ENCODE assay signal across 16 cellular contexts in the genomic region with DNA sequence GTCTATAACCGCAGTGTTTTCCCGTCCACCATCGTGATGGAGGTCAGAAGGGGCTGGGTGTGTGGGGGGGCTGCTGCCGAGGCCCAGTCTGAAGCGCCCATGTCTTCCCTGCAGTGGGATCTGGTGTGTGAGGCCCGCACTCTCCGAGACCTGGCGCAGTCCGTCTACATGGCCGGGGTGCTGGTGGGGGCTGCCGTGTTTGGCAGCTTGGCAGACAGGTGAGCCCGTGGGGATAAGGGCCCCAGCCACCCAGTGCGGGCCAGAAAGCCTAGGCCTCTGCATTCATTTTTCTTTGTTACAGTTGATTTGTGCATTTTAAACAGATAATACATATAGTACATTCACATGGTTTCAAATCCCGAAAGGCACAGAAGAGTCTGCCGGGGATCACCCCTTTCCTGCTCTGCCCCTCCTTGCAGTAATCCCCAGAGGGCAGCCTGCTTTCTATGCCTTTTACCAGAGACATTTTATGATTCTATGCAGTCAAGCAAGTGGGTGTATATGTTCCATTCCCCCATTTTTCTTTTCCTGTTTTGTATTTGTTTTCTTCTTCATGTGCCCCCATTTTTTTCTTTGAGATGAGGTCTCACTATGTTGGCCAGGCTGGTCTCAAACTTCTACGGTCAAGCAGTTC. TPM values are rescaled to one million over a fixed set of nuclear protein-coding genes. Genes with fewer than 3 reads are reported as not detected.
DNase-seq lines count a peak whose midpoint lies in the region; ATAC-seq, FAIRE-seq and TF ChIP-seq lines count a peak whose summit lies in the region.
"Had no signal": no experiment of that assay in that cellular context is flagged by ENCODE, and none has a peak within 500 bp of the region (broad histone marks: within the 10 kb centered on the region; RNA-seq: fewer than 3 reads in every experiment).

No MANE protein-coding gene starts in this region.

- FAIRE-seq in astrocyte (lab: Jason Lieb, UNC) = no peak
- no peak for FAIRE-seq in frontal cortex (lab: Jason Lieb, UNC)
- FAIRE-seq: D721Med had no signal

- peaks cover 6% of the 10 kb centered on the region for H3K4me1 ChIP-seq in astrocyte (ENCODE audit: insufficient read depth, low read length)
- H3K4me1 ChIP-seq in naive thymus-derived CD4-positive, alpha-beta T cell (ENCODE audit: control insufficient read depth in 2 of 2, insufficient read depth in 2 of 2, low read length in 2 of 2) = peaks cover 7 to 8% of the 10 kb centered on the region in 2 donors
- no peaks in the 10 kb centered on the region for H3K4me1 ChIP-seq in uterus
- H3K4me1 ChIP-seq: gastrocnemius medialis had no signal

- CTCF ChIA-PET in naive thymus-derived CD4-positive, alpha-beta T cell (lab: Charles Lee) = no interaction called here

- POLR2A ChIA-PET in naive thymus-derived CD4-positive, alpha-beta T cell (lab: Charles Lee) = no interaction called here

- peaks cover 4% of the 10 kb centered on the region for H3K27me3 Mint-ChIP-seq in astrocyte (ENCODE audit: low read depth, unreplicated experiment)
- H3K27me3 Mint-ChIP-seq in naive thymus-derived CD4-positive, alpha-beta T cell = no peaks in the 10 kb centered on the region

- H3K27me3 ChIP-seq in astrocyte (ENCODE audit: insufficient read depth, low read length) (no peaks in the 10 kb centered on the region), uterus (no peaks in the 10 kb centered on the region)
- no peaks in the 10 kb centered on the region for H3K27me3 ChIP-seq in naive thymus-derived CD4-positive, alpha-beta T cell (ENCODE audit: control insufficient read depth in 2 of 2, insufficient read depth in 2 of 2, low read length in 2 of 2)
- H3K27me3 ChIP-seq: colonic mucosa, gastrocnemius medialis had no signal

- peaks cover under 1% of the 10 kb centered on the region for H3K36me3 ChIP-seq in astrocyte (ENCODE audit: insufficient read depth, low read length)
- peaks cover 0 to 29% (median 11%) of the 10 kb centered on the region in 3 experiments for H3K36me3 ChIP-seq in naive thymus-derived CD4-positive, alpha-beta T cell (ENCODE audit: control insufficient read depth in 2 of 3, insufficient read depth in 3 of 3, low read length in 3 of 3)
- H3K36me3 ChIP-seq in uterus = no peaks in the 10 kb centered on the region

- peaks cover 8% of the 10 kb centered on the region for H3K4me1 Mint-ChIP-seq in astrocyte (ENCODE audit: low read depth, unreplicated experiment)
- peaks cover 11 to 33% (median 19%) of the 10 kb centered on the region in 7 donors for H3K4me1 Mint-ChIP-seq in naive thymus-derived CD4-positive, alpha-beta T cell

- H3K27ac ChIP-seq in astrocyte (ENCODE audit: low read depth, low read length) = no peak overlapping the region
- H3K27ac ChIP-seq in naive thymus-derived CD4-positive, alpha-beta T cell (ENCODE audit: low read depth, low read length) = no peak overlapping the region
- H3K27ac ChIP-seq in uterus = no peak overlapping the region
- H3K27ac ChIP-seq: colonic mucosa, gastrocnemius medialis had no signal

- TF ChIP-seq CTCF in astrocyte (IDR thresholded peaks at IDR 0.05; ENCODE audit: insufficient read depth, low read depth, low read length) = no peak
- TF ChIP-seq CTCF in uterus (IDR thresholded peaks at IDR 0.05) = no peak

- no peaks in the 10 kb centered on the region for H3K9me3 Mint-ChIP-seq in astrocyte (ENCODE audit: unreplicated experiment)
- peaks cover 0 to 2% (median 0%) of the 10 kb centered on the region in 11 donors for H3K9me3 Mint-ChIP-seq in naive thymus-derived CD4-positive, alpha-beta T cell
- H3K9me3 Mint-ChIP-seq: activated CD4-positive, alpha-beta memory T cell treated with anti-CD3 and anti-CD28 coated beads, Interleukin-2, amount 10 ng/mL, durations not matched to agents 7 days and 5 days; HFFc6 had no signal

- peak overlapping the region; percentile 44 for H3K27ac Mint-ChIP-seq in astrocyte (ENCODE audit: unreplicated experiment)
- H3K27ac Mint-ChIP-seq in naive thymus-derived CD4-positive, alpha-beta T cell = peak overlapping the region in 4 of 9 donors; percentile 46 to 76 (median 58)
- H3K27ac Mint-ChIP-seq: activated CD4-positive, alpha-beta memory T cell treated with anti-CD3 and anti-CD28 coated beads, Interleukin-2, amount 10 ng/mL, durations not matched to agents 7 days and 5 days; HFFc6 had no signal

- no peak for ATAC-seq in Right ventricle myocardium inferior
- ATAC-seq in naive thymus-derived CD4-positive, alpha-beta T cell = no peak
- ATAC-seq in GM19395 (IDR thresholded peaks at IDR 0.05; ENCODE audit: unreplicated experiment) = no peak
- no peak for ATAC-seq in GM21390 (IDR thresholded peaks at IDR 0.05; ENCODE audit: unreplicated experiment)
- ATAC-seq: gastrocnemius medialis had no signal

- H3K36me3 Mint-ChIP-seq in astrocyte (ENCODE audit: low read depth, unreplicated experiment) = peaks cover 10% of the 10 kb centered on the region
- peaks cover 0 to 5% (median 2%) of the 10 kb centered on the region in 5 donors for H3K36me3 Mint-ChIP-seq in naive thymus-derived CD4-positive, alpha-beta T cell

- H3K4me3 Mint-ChIP-seq in astrocyte (ENCODE audit: unreplicated experiment) = no peak overlapping the region
- peak overlapping the region in 6 of 10 donors; percentile 13 to 63 (median 32) for H3K4me3 Mint-ChIP-seq in naive thymus-derived CD4-positive, alpha-beta T cell
- H3K4me3 Mint-ChIP-seq: activated CD4-positive, alpha-beta memory T cell treated with anti-CD3 and anti-CD28 coated beads, Interleukin-2, amount 10 ng/mL, durations not matched to agents 7 days and 5 days; HFFc6 had no signal

- H4K20me1 ChIP-seq in astrocyte (ENCODE audit: insufficient read depth, low read length) = peaks cover 11% of the 10 kb centered on the region

- intact Hi-C loops in cardiac septum (cut with DNase I) = no loop called here
- intact Hi-C loops in Right ventricle myocardium inferior (cut with DNase I) = no loop called here
- intact Hi-C loops in naive thymus-derived CD4-positive, alpha-beta T cell (cut with micrococcal nuclease) = no loop called here
- intact Hi-C loops in uterus (cut with DNase I; ENCODE audit: low total_unique reads) = no loop called here

- no peaks in the 10 kb centered on the region for H3K79me2 ChIP-seq in astrocyte (ENCODE audit: insufficient read depth, low read length)

- DNase-seq in cardiac septum (ENCODE audit: low spot score) = peak; percentile 71
- DNase-seq in Right ventricle myocardium inferior (ENCODE audit: missing footprints) = no peak
- no peak for DNase-seq in astrocyte (ENCODE audit: low read depth)
- DNase-seq in naive thymus-derived CD4-positive, alpha-beta T cell = no peak
- no peak for DNase-seq in uterus
- DNase-seq in frontal cortex (ENCODE audit: low spot score in 2 of 2) = no peak
- DNase-seq: activated CD4-positive, alpha-beta memory T cell treated with anti-CD3 and anti-CD28 coated beads, Interleukin-2, amount 10 ng/mL, durations not matched to agents 7 days and 5 days; activated effector memory CD4-positive, alpha-beta T cell treated with anti-CD3 and anti-CD28 coated beads, Interleukin-2, amount 50 U/mL, for 16 hours; colonic mucosa; gastrocnemius medialis; HFFc6; NCI-H1092 treated with DMSO at 0.1 percent for 48 hours; retina had no signal

- no peak overlapping the region for H2AFZ ChIP-seq in astrocyte (ENCODE audit: low read depth, low read length)

- H3K9ac ChIP-seq in astrocyte (ENCODE audit: low read length) = no peak overlapping the region

- H3K9me3 ChIP-seq in astrocyte (ENCODE audit: insufficient read depth, low read depth, low read length) (no peaks in the 10 kb centered on the region), uterus (no peaks in the 10 kb centered on the region)
- no peaks in the 10 kb centered on the region for H3K9me3 ChIP-seq in naive thymus-derived CD4-positive, alpha-beta T cell (ENCODE audit: control insufficient read depth in 2 of 3, low read length in 3 of 3)
- H3K9me3 ChIP-seq: colonic mucosa, gastrocnemius medialis had no signal

- H3K4me3 ChIP-seq in astrocyte (ENCODE audit: insufficient read depth, low read depth, low read length) (no peak overlapping the region), uterus (no peak overlapping the region)
- no peak overlapping the region for H3K4me3 ChIP-seq in naive thymus-derived CD4-positive, alpha-beta T cell (ENCODE audit: low read length)
- H3K4me3 ChIP-seq: colonic mucosa, gastrocnemius medialis had no signal

- no peak overlapping the region for H3K4me2 ChIP-seq in astrocyte (ENCODE audit: low read length)

- TF ChIP-seq POLR2A in uterus (IDR thresholded peaks at IDR 0.05) = no peak

RNA-seq across cellular contexts. Expression of a gene that starts 32.6 kb away (rescaled TPM):
- total RNA-seq in cardiac septum (89.6 TPM), Right ventricle myocardium inferior (82.9 TPM), astrocyte (178 and 217 TPM in 2 replicates), uterus (100 to 1,000 TPM; 122 to 174 (median 157) TPM), frontal cortex (48.5 TPM)
- total RNA-seq in naive thymus-derived CD4-positive, alpha-beta T cell = 100 to 1,000 TPM in 3 of 5 experiments, 10 to 100 TPM in 2; 93.6 to 195 (median 130) TPM
- 10 to 100 TPM; 73.1 to 78.8 TPM for polyA plus RNA-seq in naive thymus-derived CD4-positive, alpha-beta T cell

RNA-seq across cellular contexts. Expression of a gene that starts 44.3 kb away (rescaled TPM):
- total RNA-seq in cardiac septum = not detected
- not detected for total RNA-seq in Right ventricle myocardium inferior
- not detected in 2 replicates for total RNA-seq in astrocyte
- not detected for total RNA-seq in naive thymus-derived CD4-positive, alpha-beta T cell
- not detected for polyA plus RNA-seq in naive thymus-derived CD4-positive, alpha-beta T cell
- not detected for total RNA-seq in uterus
- total RNA-seq in frontal cortex = not detected
- total RNA-seq: activated CD4-positive, alpha-beta memory T cell treated with anti-CD3 and anti-CD28 coated beads, Interleukin-2, amount 10 ng/mL, durations not matched to agents 7 days and 5 days; colonic mucosa; gastrocnemius medialis; HFFc6 had no signal

RNA-seq across cellular contexts. Expression of a gene that starts 47.4 kb away (rescaled TPM):
- total RNA-seq in cardiac septum (3.5 TPM), Right ventricle myocardium inferior (2.9 TPM), astrocyte (5.2 and 6.0 TPM in 2 replicates), uterus (10 to 100 TPM in 2 of 4 donors, 1 to 10 TPM in 2; 3.3 to 13.5 (median 7.6) TPM), frontal cortex (2.9 TPM)
- total RNA-seq in naive thymus-derived CD4-positive, alpha-beta T cell = 10 to 100 TPM; 13.4 to 51.6 (median 27.8) TPM
- polyA plus RNA-seq in naive thymus-derived CD4-positive, alpha-beta T cell = 10 to 100 TPM in 1 of 2 donors, 1 to 10 TPM in 1; 9.0 to 12.9 TPM
